14 cellular contexts compared by ENCODE assay signal in genomic region chr1:15066191-15066590, GRCh38.
"Had no signal": no experiment of that assay in that cellular context is flagged by ENCODE, and none has a peak within 500 bp of the region (broad histone marks: within the 10 kb centered on the region; RNA-seq: fewer than 3 reads in every experiment).

No MANE protein-coding gene starts in this region.

- H3K4me1 Mint-ChIP-seq: neural crest cell; stimulated activated memory B cell treated with anti-CD40 and anti-IgM and Interleukin-4, amounts not matched to agents 10 μg/mL and 1 μg/mL and 100 μg/mL, for 72 hours had no signal

- H3K27ac ChIP-seq: brain microvascular endothelial cell, WERI-Rb-1 had no signal

- H3K27ac Mint-ChIP-seq: activated CD4-positive, alpha-beta memory T cell treated with anti-CD3 and anti-CD28 coated beads for 36 hours; activated naive CD8-positive, alpha-beta T cell treated with anti-CD3 and anti-CD28 coated beads for 36 hours; stimulated activated memory B cell treated with anti-CD40 and anti-IgM and Interleukin-4, amounts not matched to agents 10 μg/mL and 1 μg/mL and 100 μg/mL, for 72 hours; type B pancreatic cell had no signal

- H3K4me3 Mint-ChIP-seq: activated CD4-positive, alpha-beta memory T cell treated with anti-CD3 and anti-CD28 coated beads for 36 hours; activated naive CD8-positive, alpha-beta T cell treated with anti-CD3 and anti-CD28 coated beads for 36 hours; activated T-cell treated with anti-CD3 and anti-CD28 coated beads, Interleukin-2, amount 50 U/mL, for 4 hours; neural crest cell; stimulated activated memory B cell treated with anti-CD40 and anti-IgM and Interleukin-4, amounts not matched to agents 10 μg/mL and 1 μg/mL and 100 μg/mL, for 72 hours; type B pancreatic cell had no signal

- H3K36me3 Mint-ChIP-seq: activated CD4-positive, alpha-beta memory T cell treated with anti-CD3 and anti-CD28 coated beads for 36 hours; stimulated activated memory B cell treated with anti-CD40 and anti-IgM and Interleukin-4, amounts not matched to agents 10 μg/mL and 1 μg/mL and 100 μg/mL, for 72 hours had no signal

- H3K27me3 ChIP-seq: brain microvascular endothelial cell had no signal

- H3K27me3 Mint-ChIP-seq: activated CD4-positive, alpha-beta memory T cell treated with anti-CD3 and anti-CD28 coated beads for 36 hours; activated naive CD8-positive, alpha-beta T cell treated with anti-CD3 and anti-CD28 coated beads for 36 hours; stimulated activated memory B cell treated with anti-CD40 and anti-IgM and Interleukin-4, amounts not matched to agents 10 μg/mL and 1 μg/mL and 100 μg/mL, for 72 hours; type B pancreatic cell had no signal

- ATAC-seq: activated T-cell treated with anti-CD3 and anti-CD28 coated beads, Interleukin-2, amount 50 U/mL, for 4 hours; sciatic nerve; SK-N-SH treated with all-trans-retinoic acid at 6 μM for 48 hours; stimulated activated memory B cell treated with anti-CD40 and anti-IgM and Interleukin-4, amounts not matched to agents 10 μg/mL and 1 μg/mL and 100 μg/mL, for 72 hours had no signal

- H3K36me3 ChIP-seq: brain microvascular endothelial cell, WERI-Rb-1 had no signal

- DNase-seq: activated CD4-positive, alpha-beta memory T cell treated with anti-CD3 and anti-CD28 coated beads for 36 hours; activated effector memory CD4-positive, alpha-beta T cell treated with Interleukin-2 at 50 U/mL for 16 hours; activated naive CD8-positive, alpha-beta T cell treated with anti-CD3 and anti-CD28 coated beads for 36 hours; activated T-cell treated with anti-CD3 and anti-CD28 coated beads, Interleukin-2, amount 50 U/mL, for 4 hours; brain microvascular endothelial cell; effector CD8-positive, alpha-beta T cell; foreskin melanocyte; head of caudate nucleus; WERI-Rb-1 had no signal

- H3K9me3 Mint-ChIP-seq: neural crest cell, type B pancreatic cell had no signal
